8 cellular contexts compared by ENCODE assay signal in the genomic region with DNA sequence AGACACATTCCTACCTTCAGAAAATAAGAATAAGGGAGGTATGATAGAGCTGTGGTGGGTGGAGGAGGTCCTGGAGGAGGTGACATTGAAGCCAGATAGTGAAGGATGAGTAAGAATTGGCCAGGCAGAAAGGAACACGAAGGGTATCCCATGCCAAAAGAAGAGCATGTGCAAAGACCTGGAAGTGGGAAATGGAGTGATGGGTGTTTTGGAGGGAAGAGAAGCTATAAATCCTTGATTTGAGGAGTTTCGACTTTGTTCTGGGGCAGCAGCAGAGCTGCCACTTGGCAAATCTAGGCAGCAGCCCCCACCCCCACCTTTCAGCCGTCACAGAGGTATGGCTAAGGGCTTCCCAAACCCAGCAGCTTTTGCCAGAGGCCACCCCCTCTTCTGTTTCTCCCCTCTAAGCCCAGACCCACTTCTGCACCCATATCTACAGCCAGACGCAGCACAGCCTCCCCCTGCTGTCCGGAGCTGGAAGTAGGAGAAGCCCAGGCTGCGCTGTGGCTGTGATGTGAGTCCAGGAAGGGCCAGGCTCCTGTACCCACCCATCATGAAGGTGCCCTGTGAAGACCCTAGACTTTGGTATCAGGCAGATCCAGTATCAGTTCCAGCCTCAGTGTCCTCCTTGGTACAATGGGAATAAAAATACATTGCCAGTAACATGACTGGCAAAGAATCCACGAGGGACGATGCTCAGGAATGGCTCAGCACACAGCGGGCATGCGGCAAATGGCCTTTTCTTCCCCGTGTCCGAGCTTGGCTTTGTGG.
DNase-seq lines count a peak whose midpoint lies in the region; ATAC-seq and TF ChIP-seq lines count a peak whose summit lies in the region.

No MANE protein-coding gene starts in this region.

- no peak overlapping the region for H3K4me3 ChIP-seq in mammary epithelial cell (replicated peaks in 1 of 3; ENCODE audit: insufficient read depth in 1 of 3, low read depth in 2 of 3, low read length in 3 of 3)
- H3K4me3 ChIP-seq in kidney epithelial cell (ENCODE audit: low read depth, low read length): no peak overlapping the region

- dilution Hi-C loops in mammary epithelial cell (cut with HindIII; ENCODE audit: low sequenced_read_pairs): no loop called here

- CTCF ChIA-PET in mammary epithelial cell (lab: Charles Lee; ENCODE audit: low non-redundant PET): interaction anchor here (0.5 to 1.2 kb wide), 5 partner anchors 21 to 763 kb away, joined by 3 to 5 read pairs (median 4); no protein-coding TSS in a partner anchor

- peak; percentile 79 to 91 for TF ChIP-seq CTCF in mammary epithelial cell (conservative IDR thresholded peaks at IDR 0.05 in 1 of 2, IDR thresholded peaks at IDR 0.05 in 1 of 2; ENCODE audit: extremely low read depth in 1 of 2, insufficient read depth in 1 of 2, low read depth in 1 of 2, low read length in 2 of 2)
- TF ChIP-seq CTCF in kidney epithelial cell (IDR thresholded peaks at IDR 0.05; ENCODE audit: insufficient read depth, low read length, poor library complexity, severe bottlenecking): peak; percentile 92

- no peak overlapping the region for H2AFZ ChIP-seq in mammary epithelial cell (ENCODE audit: low read depth, low read length)

- peak; percentile 47 for DNase-seq in EL
- DNase-seq in HuH-7.5 (ENCODE audit: low spot score): peak; percentile 92
- DNase-seq in RPMI7951 (ENCODE audit: low read depth): peak; percentile 42
- DNase-seq in mammary epithelial cell: peak; percentile 36
- DNase-seq in kidney epithelial cell (ENCODE audit: low read depth): no peak
- DNase-seq in stimulated activated CD8-positive, alpha-beta memory T cell treated with anti-CD3 and anti-CD28 coated beads, Interleukin-4, amount 100 ng/mL, for 24 hours (ENCODE audit: low read depth): peak; percentile 28

- H3K9me3 ChIP-seq in mammary epithelial cell (replicated peaks; ENCODE audit: insufficient read depth, low read length): no peaks in the 10 kb centered on the region

- H3K9ac ChIP-seq in mammary epithelial cell (ENCODE audit: insufficient read depth, low read length): no peak overlapping the region

- WGBS in mammary epithelial cell (ENCODE audit: low coverage, missing lambda C conversion rate): 39% methylated on average over 11 of the region's 12 CpGs

- ATAC-seq in HG02571 (IDR thresholded peaks at IDR 0.05; ENCODE audit: unreplicated experiment) (no peak), GM18868 (IDR thresholded peaks at IDR 0.05; ENCODE audit: unreplicated experiment) (no peak)

- peaks cover 13% of the 10 kb centered on the region for H3K4me1 ChIP-seq in mammary epithelial cell (ENCODE audit: insufficient read depth, low read length)

- H3K27me3 ChIP-seq in mammary epithelial cell (ENCODE audit: insufficient read depth, low read length) (peaks cover 33% of the 10 kb centered on the region), kidney epithelial cell (ENCODE audit: control insufficient read depth, insufficient read depth, low read length) (peaks cover 69% of the 10 kb centered on the region)

- H3K27ac ChIP-seq in mammary epithelial cell (ENCODE audit: insufficient read depth, low read depth, low read length): no peak overlapping the region

- in situ Hi-C loops in mammary epithelial cell (cut with MboI; ENCODE audit: low sequenced_read_pairs in 2 of 2): loop anchor here (25.0 kb wide), 2 partner anchors 184 to 709 kb away; partner anchors contain the start of gene LINGO1 (in 1 of the 2)

- intact Hi-C loops in mammary epithelial cell (cut with micrococcal nuclease): loop anchor here (1.0 to 2.0 kb wide), 5 partner anchors 163 to 703 kb away; no protein-coding TSS in a partner anchor

- no peaks in the 10 kb centered on the region for H3K79me2 ChIP-seq in mammary epithelial cell (ENCODE audit: insufficient read depth, low read length)

- H3K4me2 ChIP-seq in mammary epithelial cell (ENCODE audit: insufficient read depth, low read depth, low read length): no peak overlapping the region

- BruUV-seq in mammary epithelial cell (replicated peaks; lab: Mats Ljungman, UMichigan): no TSS peak

- H3K36me3 ChIP-seq in mammary epithelial cell (ENCODE audit: insufficient read depth, low read length) (no peaks in the 10 kb centered on the region), kidney epithelial cell (ENCODE audit: control insufficient read depth, insufficient read depth, low read length) (no peaks in the 10 kb centered on the region)

- H4K20me1 ChIP-seq in mammary epithelial cell (ENCODE audit: insufficient read depth, low read length): no peaks in the 10 kb centered on the region
